Comparison of ENCODE assay signal across 9 cellular contexts in genomic region chr1:8962812-8963669, GRCh38. TPM values are rescaled to one million over a fixed set of nuclear protein-coding genes. Genes with fewer than 3 reads are reported as not detected.
DNase-seq lines count a peak whose midpoint lies in the region; ATAC-seq and TF ChIP-seq lines count a peak whose summit lies in the region.
"Had no signal": no experiment of that assay in that cellular context is flagged by ENCODE, and none has a peak within 500 bp of the region (broad histone marks: within the 10 kb centered on the region; RNA-seq: fewer than 3 reads in every experiment).

No MANE protein-coding gene starts in this region.

- POLR2A ChIA-PET in CD4-positive, alpha-beta T cell (lab: Charles Lee): interaction anchor here (0.9 to 1.5 kb wide), 3 partner anchors 16 to 85 kb away, joined by 3 to 5 read pairs (median 4); partner anchors contain the start of gene ENO1

- no peak overlapping the region for H3K27ac Mint-ChIP-seq in CD4-positive, alpha-beta T cell
- peak overlapping the region; percentile 89 for H3K27ac Mint-ChIP-seq in activated naive CD4-positive, alpha-beta T cell treated with anti-CD3 and anti-CD28 coated beads, Interleukin-2, amount 50 U/mL, for 24 hours

- peaks cover 36% of the 10 kb centered on the region for H3K4me1 Mint-ChIP-seq in CD4-positive, alpha-beta T cell (ENCODE audit: low read depth)
- peaks cover 82% of the 10 kb centered on the region for H3K4me1 Mint-ChIP-seq in activated naive CD4-positive, alpha-beta T cell treated with anti-CD3 and anti-CD28 coated beads, Interleukin-2, amount 50 U/mL, for 24 hours

- CTCF ChIA-PET in CD4-positive, alpha-beta T cell (lab: Charles Lee): interaction anchor here (0.6 to 4.0 kb wide), 7 partner anchors 8 to 101 kb away, joined by 3 to 13 read pairs (median 4); no protein-coding TSS in a partner anchor

- H3K36me3 Mint-ChIP-seq in CD4-positive, alpha-beta T cell (ENCODE audit: low read depth): peaks cover 12% of the 10 kb centered on the region
- H3K36me3 Mint-ChIP-seq in activated naive CD4-positive, alpha-beta T cell treated with anti-CD3 and anti-CD28 coated beads, Interleukin-2, amount 50 U/mL, for 24 hours: peaks cover 29% of the 10 kb centered on the region

- intact Hi-C loops in CD4-positive, alpha-beta T cell (cut with DNase I, micrococcal nuclease): loop anchor here in 1 of 2 experiments (1.0 kb wide), 1 partner anchor 25 kb away; no protein-coding TSS in a partner anchor

- no peak overlapping the region for H3K4me3 Mint-ChIP-seq in CD4-positive, alpha-beta T cell
- H3K4me3 Mint-ChIP-seq in activated naive CD4-positive, alpha-beta T cell treated with anti-CD3 and anti-CD28 coated beads, Interleukin-2, amount 50 U/mL, for 24 hours: peak overlapping the region; percentile 54

- H3K27me3 Mint-ChIP-seq in CD4-positive, alpha-beta T cell: no peaks in the 10 kb centered on the region
- no peaks in the 10 kb centered on the region for H3K27me3 Mint-ChIP-seq in activated naive CD4-positive, alpha-beta T cell treated with anti-CD3 and anti-CD28 coated beads, Interleukin-2, amount 50 U/mL, for 24 hours

- TF ChIP-seq CTCF in CD4-positive, alpha-beta T cell (IDR thresholded peaks at IDR 0.05): no peak
- TF ChIP-seq CTCF in GM20000 (IDR thresholded peaks at IDR 0.05; ENCODE audit: extremely low read depth, missing control alignments): peak; percentile 52

- peak in 7 of 10 experiments; percentile 16 to 48 (median 21) for DNase-seq in CD4-positive, alpha-beta T cell
- DNase-seq in GM20000 (ENCODE audit: low spot score): peak; percentile 77
- DNase-seq in OCI-M1 (lab: John Stamatoyannopoulos, UW): peak; percentile 48
- peak; percentile 49 for DNase-seq in left kidney (ENCODE audit: low read depth, low spot score)

- H3K9me3 Mint-ChIP-seq in CD4-positive, alpha-beta T cell: peaks cover 3% of the 10 kb centered on the region
- no peaks in the 10 kb centered on the region for H3K9me3 Mint-ChIP-seq in activated naive CD4-positive, alpha-beta T cell treated with anti-CD3 and anti-CD28 coated beads, Interleukin-2, amount 50 U/mL, for 24 hours

- no peaks in the 10 kb centered on the region for H3K9me3 ChIP-seq in CD4-positive, alpha-beta T cell (ENCODE audit: control insufficient read depth, low read length)

- no peak overlapping the region for H3K27ac ChIP-seq in CD4-positive, alpha-beta T cell (ENCODE audit: low read depth, low read length)
- H3K27ac ChIP-seq: SK-N-MC had no signal

- peak; percentile 29 for ATAC-seq in CD4-positive, alpha-beta T cell (ENCODE audit: poor library complexity)
- ATAC-seq in HG03196 (IDR thresholded peaks at IDR 0.05; ENCODE audit: unreplicated experiment) (no peak), GM18498 (IDR thresholded peaks at IDR 0.05; ENCODE audit: unreplicated experiment) (no peak), HG03342 (IDR thresholded peaks at IDR 0.05; ENCODE audit: unreplicated experiment) (no peak)

- no peaks in the 10 kb centered on the region for H3K27me3 ChIP-seq in CD4-positive, alpha-beta T cell (ENCODE audit: control insufficient read depth, insufficient read depth, low read length)

RNA-seq across cellular contexts. Expression of gene CA6, which starts 17.4 kb away (rescaled TPM):
- under 1 TPM in 1 of 2 experiments, not detected in 1; 0.20 TPM for total RNA-seq in CD4-positive, alpha-beta T cell

Comparison
In these comparisons a context has a peak if more than half of its experiments do, and no peak if none do; other contexts are left out.
1. DNase-seq: peak in every context shown above with its lines; median percentile 77 in GM20000; 49 in left kidney; 48 in OCI-M1; 21 in CD4-positive, alpha-beta T cell.